Comparison of ENCODE assay signal across 28 cellular contexts in the genomic region with DNA sequence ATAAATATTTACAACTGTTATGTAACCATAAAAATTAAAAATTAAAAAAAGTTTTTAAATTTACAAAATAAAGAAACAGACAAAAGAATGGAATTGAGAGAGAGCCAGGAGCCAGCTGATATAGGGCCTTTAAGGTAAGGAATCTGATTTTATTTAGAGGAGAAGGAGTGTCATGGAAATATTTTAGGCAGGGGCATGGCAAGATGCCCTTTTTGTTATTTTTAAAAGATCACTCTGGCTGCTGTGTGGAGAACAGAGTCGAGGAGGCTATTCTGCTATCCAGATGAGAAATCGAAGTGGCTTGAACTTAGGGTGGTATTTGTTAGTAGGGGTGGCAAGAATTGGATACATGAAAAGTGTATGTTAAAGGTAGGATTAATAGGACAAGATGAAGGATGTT.
"Had no signal": no experiment of that assay in that cellular context is flagged by ENCODE, and none has a peak within 500 bp of the region (broad histone marks: within the 10 kb centered on the region; RNA-seq: fewer than 3 reads in every experiment).

No MANE protein-coding gene starts in this region.

- H3K4me3 Mint-ChIP-seq: stimulated activated effector memory CD8-positive, alpha-beta T cell treated with anti-CD3 and anti-CD28 coated beads, Interleukin-12 subunit alpha, Interleukin-12 subunit beta, amount 100 ng/mL, for 72 hours; stimulated activated memory B cell treated with anti-CD40 and anti-IgM and Interleukin-4, amounts not matched to agents 10 μg/mL and 1 μg/mL and 100 μg/mL, for 72 hours; stimulated activated naive B cell treated with anti-CD40 and anti-IgM and Interleukin-4, amounts not matched to agents 10 μg/mL and 1 μg/mL and 100 μg/mL, for 72 hours; stimulated activated naive CD8-positive, alpha-beta T cell treated with anti-CD3 and anti-CD28 coated beads, Interleukin-15, amount 100 ng/mL, for 72 hours; stimulated activated naive CD8-positive, alpha-beta T cell treated with anti-CD3 and anti-CD28 coated beads, Interleukin-15, Interleukin-2, amounts not matched to agents 100 ng/mL and 50 ng/mL, for 24 hours; type B pancreatic cell had no signal

- H3K4me1 Mint-ChIP-seq: stimulated activated effector memory CD8-positive, alpha-beta T cell treated with anti-CD3 and anti-CD28 coated beads, Interleukin-12 subunit alpha, Interleukin-12 subunit beta, amount 100 ng/mL, for 72 hours; stimulated activated memory B cell treated with anti-CD40 and anti-IgM and Interleukin-4, amounts not matched to agents 10 μg/mL and 1 μg/mL and 100 μg/mL, for 72 hours; stimulated activated naive B cell treated with anti-CD40 and anti-IgM and Interleukin-4, amounts not matched to agents 10 μg/mL and 1 μg/mL and 100 μg/mL, for 72 hours; stimulated activated naive CD8-positive, alpha-beta T cell treated with anti-CD3 and anti-CD28 coated beads, Interleukin-15, amount 100 ng/mL, for 72 hours had no signal

- H3K27ac Mint-ChIP-seq: stimulated activated effector memory CD8-positive, alpha-beta T cell treated with anti-CD3 and anti-CD28 coated beads, Interleukin-12 subunit alpha, Interleukin-12 subunit beta, amount 100 ng/mL, for 72 hours; stimulated activated memory B cell treated with anti-CD40 and anti-IgM and Interleukin-4, amounts not matched to agents 10 μg/mL and 1 μg/mL and 100 μg/mL, for 72 hours; stimulated activated naive B cell treated with anti-CD40 and anti-IgM and Interleukin-4, amounts not matched to agents 10 μg/mL and 1 μg/mL and 100 μg/mL, for 72 hours; stimulated activated naive CD8-positive, alpha-beta T cell treated with anti-CD3 and anti-CD28 coated beads, Interleukin-15, amount 100 ng/mL, for 72 hours; stimulated activated naive CD8-positive, alpha-beta T cell treated with anti-CD3 and anti-CD28 coated beads, Interleukin-15, Interleukin-2, amounts not matched to agents 100 ng/mL and 50 ng/mL, for 24 hours; type B pancreatic cell had no signal

- H3K4me3 ChIP-seq: stomach, suprapubic skin, testis, thoracic aorta, thyroid gland, tibial artery, tibial nerve, transverse colon, upper lobe of left lung, upper lobe of right lung, uterus, vagina had no signal

- H3K9me3 ChIP-seq: stomach, suprapubic skin, testis, thoracic aorta, thyroid gland, tibial artery, transverse colon, upper lobe of left lung, upper lobe of right lung, uterus, vagina had no signal

- H3K9me3 Mint-ChIP-seq: stimulated activated memory B cell treated with anti-CD40 and anti-IgM and Interleukin-4, amounts not matched to agents 10 μg/mL and 1 μg/mL and 100 μg/mL, for 72 hours had no signal

- H3K36me3 ChIP-seq: stomach, suprapubic skin, thyroid gland, tibial artery, transverse colon, upper lobe of left lung, upper lobe of right lung, uterus, vagina had no signal

- H3K27me3 Mint-ChIP-seq: stimulated activated memory B cell treated with anti-CD40 and anti-IgM and Interleukin-4, amounts not matched to agents 10 μg/mL and 1 μg/mL and 100 μg/mL, for 72 hours; stimulated activated naive CD8-positive, alpha-beta T cell treated with anti-CD3 and anti-CD28 coated beads, Interleukin-15, amount 100 ng/mL, for 72 hours; stimulated activated naive CD8-positive, alpha-beta T cell treated with anti-CD3 and anti-CD28 coated beads, Interleukin-15, Interleukin-2, amounts not matched to agents 100 ng/mL and 50 ng/mL, for 24 hours had no signal

- H3K4me1 ChIP-seq: suprapubic skin, testis, thyroid gland, transverse colon, upper lobe of right lung had no signal

- ATAC-seq: stimulated activated effector memory CD8-positive, alpha-beta T cell treated with anti-CD3 and anti-CD28 coated beads, Interleukin-12 subunit alpha, Interleukin-12 subunit beta, amount 100 ng/mL, for 72 hours; stimulated activated memory B cell treated with anti-CD40 and anti-IgM and Interleukin-4, amounts not matched to agents 10 μg/mL and 1 μg/mL and 100 μg/mL, for 72 hours; stimulated activated naive B cell treated with anti-CD40 and anti-IgM and Interleukin-4, amounts not matched to agents 10 μg/mL and 1 μg/mL and 100 μg/mL, for 72 hours; stimulated activated naive CD8-positive, alpha-beta T cell treated with anti-CD3 and anti-CD28 coated beads, Interleukin-15, amount 100 ng/mL, for 72 hours; stimulated activated naive CD8-positive, alpha-beta T cell treated with anti-CD3 and anti-CD28 coated beads, Interleukin-15, Interleukin-2, amounts not matched to agents 100 U/mL and 50 U/mL, for 24 hours; upper lobe of right lung had no signal

- H3K27me3 ChIP-seq: stomach, suprapubic skin, testis, thyroid gland, tibial artery, tibial nerve, transverse colon, upper lobe of left lung, upper lobe of right lung, uterus, vagina had no signal

- H3K36me3 Mint-ChIP-seq: stimulated activated effector memory CD8-positive, alpha-beta T cell treated with anti-CD3 and anti-CD28 coated beads, Interleukin-12 subunit alpha, Interleukin-12 subunit beta, amount 100 ng/mL, for 72 hours; stimulated activated memory B cell treated with anti-CD40 and anti-IgM and Interleukin-4, amounts not matched to agents 10 μg/mL and 1 μg/mL and 100 μg/mL, for 72 hours; stimulated activated naive B cell treated with anti-CD40 and anti-IgM and Interleukin-4, amounts not matched to agents 10 μg/mL and 1 μg/mL and 100 μg/mL, for 72 hours; type B pancreatic cell had no signal

- H3K27ac ChIP-seq: stomach, suprapubic skin, testis, thoracic aorta, thyroid gland, tibial artery, tibial nerve, transverse colon, upper lobe of left lung, upper lobe of right lung, uterus, vagina had no signal

- DNase-seq: stimulated activated CD4-positive, alpha-beta T cell treated with anti-CD3 and anti-CD28 coated beads, Interleukin-2, amount 100 ng/mL, for 48 hours; stimulated activated CD4-positive, alpha-beta T cell treated with anti-CD3 and anti-CD28 coated beads, Interleukin-4, amount 100 ng/mL, for 1 hour; stimulated activated CD4-positive, alpha-beta T cell treated with anti-CD3 and anti-CD28 coated beads, Interleukin-4, amount 100 ng/mL, for 24 hours; stimulated activated CD4-positive, alpha-beta T cell treated with anti-CD3 and anti-CD28 coated beads, Interleukin-4, amount 100 ng/mL, for 4 hours; stimulated activated CD8-positive, alpha-beta memory T cell treated with anti-CD3 and anti-CD28 coated beads, Interleukin-4, amount 100 ng/mL, for 48 hours; stimulated activated naive B cell treated with anti-CD40 and anti-IgM and Interleukin-4, amounts not matched to agents 10 μg/mL and 1 μg/mL and 100 μg/mL, for 72 hours; stimulated activated naive CD4-positive, alpha-beta T cell; stimulated activated naive CD4-positive, alpha-beta T cell treated with Interleukin-2 at 50 U/mL for 16 hours; stimulated activated naive CD8-positive, alpha-beta T cell treated with anti-CD3 and anti-CD28 coated beads, Interleukin-15, amount 100 ng/mL, for 72 hours; stimulated activated naive CD8-positive, alpha-beta T cell treated with anti-CD3 and anti-CD28 coated beads, Interleukin-15, Interleukin-2, amounts not matched to agents 100 U/mL and 50 U/mL, for 24 hours; stomach; substantia nigra; testis; thyroid gland; tibial artery; transverse colon; trophoblast cell; upper lobe of right lung; uterus had no signal
